ENCODE assay signal across 31 cellular contexts in the genomic region with DNA sequence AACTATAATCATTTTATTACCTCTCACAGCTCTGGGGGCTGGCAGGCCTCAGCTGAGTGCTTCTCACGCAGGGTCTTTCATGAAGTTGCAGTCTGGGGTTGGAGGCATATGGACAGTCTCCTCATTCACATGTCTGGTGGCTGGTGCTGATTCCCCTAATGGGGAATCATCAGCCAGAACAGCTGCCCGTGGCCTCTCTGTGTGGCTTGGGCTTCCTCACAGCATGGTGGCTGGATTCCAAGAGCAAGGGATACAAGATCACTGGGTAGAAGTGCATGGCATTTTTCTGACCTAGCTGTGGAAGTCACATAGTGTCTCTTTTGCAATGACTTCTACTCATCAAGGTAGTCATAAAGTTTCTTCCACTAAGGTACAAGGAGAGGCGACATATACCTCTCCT.
"Had no signal": no experiment of that assay in that cellular context is flagged by ENCODE, and none has a peak within 500 bp of the region (broad histone marks: within the 10 kb centered on the region; RNA-seq: fewer than 3 reads in every experiment).

No MANE protein-coding gene starts in this region.

- H3K4me1 ChIP-seq: left lung, parathyroid adenoma, prostate gland had no signal

- H2AFZ ChIP-seq: parathyroid adenoma had no signal

- H3K36me3 ChIP-seq: colonic mucosa, esophagus muscularis mucosa, heart right ventricle, left lung, prostate gland, right atrium auricular region, suprapubic skin, transverse colon had no signal

- H3K79me2 ChIP-seq: parathyroid adenoma had no signal

- DNase-seq: colonic mucosa; effector CD8-positive, alpha-beta T cell; endodermal cell; foreskin melanocyte; glutamatergic neuron; heart right ventricle; hippocampal formation; left cardiac atrium; left lung; mesenchymal stem cell; mucosa of descending colon; naive B cell; stimulated activated CD4-positive, alpha-beta T cell treated with anti-CD3 and anti-CD28 coated beads, Interleukin-12 subunit alpha, Interleukin-12 subunit beta, amount 100 ng/mL, for 4 hours; stimulated activated CD4-positive, alpha-beta T cell treated with anti-CD3 and anti-CD28 coated beads, Interleukin-1b, Interleukin-23, amount 100 ng/mL, for 48 hours; stimulated activated CD4-positive, alpha-beta T cell treated with anti-CD3 and anti-CD28 coated beads, Interleukin-4, amount 100 ng/mL, for 1 hour; stimulated activated CD8-positive, alpha-beta memory T cell treated with anti-CD3 and anti-CD28 coated beads, Interleukin-4, amount 100 ng/mL, for 48 hours; stimulated activated naive CD4-positive, alpha-beta T cell; stimulated activated naive CD8-positive, alpha-beta T cell treated with anti-CD3 and anti-CD28 coated beads, Interleukin-15, amount 100 ng/mL, for 72 hours; transverse colon had no signal

- H3K4me3 ChIP-seq: colonic mucosa, esophagus muscularis mucosa, heart right ventricle, left lung, mucosa of descending colon, prostate gland, right atrium auricular region, smooth muscle cell, suprapubic skin, transverse colon had no signal

- H3K27me3 ChIP-seq: colonic mucosa, right atrium auricular region, transverse colon had no signal

- FAIRE-seq: islet of Langerhans had no signal

- H3K4me2 ChIP-seq: smooth muscle cell had no signal

- H3K9me3 ChIP-seq: colonic mucosa, left lung, mucosa of descending colon, prostate gland, right atrium auricular region, suprapubic skin, transverse colon had no signal

- H3K9ac ChIP-seq: parathyroid adenoma had no signal

- H3K9me3 Mint-ChIP-seq: natural killer cell treated with Interleukin-12 subunit alpha and Interleukin-12 subunit beta and Interleukin-15 and Interleukin-18, amount 100 ng/mL, for 72 hours had no signal

- H3K4me3 Mint-ChIP-seq: dendritic cell treated with granulocyte-macrophage colony-stimulating factor and Interleukin-4, amounts not matched to agents 40 ng/mL and 50 ng/mL, for 4 days; endodermal cell; mesothelial cell of epicardium; natural killer cell treated with Interleukin-12 subunit alpha and Interleukin-12 subunit beta and Interleukin-15 and Interleukin-18, amount 100 ng/mL, for 72 hours; neural crest cell; stimulated activated naive CD8-positive, alpha-beta T cell treated with anti-CD3 and anti-CD28 coated beads, Interleukin-15, amount 100 ng/mL, for 72 hours had no signal

- ATAC-seq: heart right ventricle; left cardiac atrium; left lung; mucosa of descending colon; natural killer cell treated with Interleukin-12 subunit alpha and Interleukin-12 subunit beta and Interleukin-15 and Interleukin-18, amount 100 ng/mL, for 72 hours; sciatic nerve; stimulated activated naive CD8-positive, alpha-beta T cell treated with anti-CD3 and anti-CD28 coated beads, Interleukin-15, amount 100 ng/mL, for 72 hours had no signal

- H3K27ac Mint-ChIP-seq: dendritic cell treated with granulocyte-macrophage colony-stimulating factor and Interleukin-4, amounts not matched to agents 40 ng/mL and 50 ng/mL, for 4 days; endodermal cell; naive B cell; natural killer cell treated with Interleukin-12 subunit alpha and Interleukin-12 subunit beta and Interleukin-15 and Interleukin-18, amount 100 ng/mL, for 72 hours; stimulated activated naive CD8-positive, alpha-beta T cell treated with anti-CD3 and anti-CD28 coated beads, Interleukin-15, amount 100 ng/mL, for 72 hours had no signal

- H3K36me3 Mint-ChIP-seq: mesothelial cell of epicardium; natural killer cell treated with Interleukin-12 subunit alpha and Interleukin-12 subunit beta and Interleukin-15 and Interleukin-18, amount 100 ng/mL, for 72 hours had no signal

- H3K27ac ChIP-seq: esophagus muscularis mucosa, heart right ventricle, left lung, parathyroid adenoma, prostate gland, right atrium auricular region, suprapubic skin, transverse colon had no signal
